Comparison of ENCODE assay signal across 8 cellular contexts in genomic region chr6:52020961-52021570, GRCh38.
DNase-seq lines count a peak whose midpoint lies in the region; FAIRE-seq and TF ChIP-seq lines count a peak whose summit lies in the region.

No MANE protein-coding gene starts in this region.

- H3K27me3 Mint-ChIP-seq in activated T-helper 1 cell treated with anti-CD3 and anti-CD28 coated beads, Interleukin-12 subunit alpha, Interleukin-12 subunit beta, Interleukin-2, Interleukin-4 antibody, amounts not matched to agents 30 ng/mL and 10 ng/mL and 1 ng/mL, durations not matched to agents 14 hours and 24 hours and 36 hours (ENCODE audit: insufficient read depth): peaks cover 7% of the 10 kb centered on the region

- H3K27ac ChIP-seq in WERI-Rb-1: no peak overlapping the region

- H3K27me3 ChIP-seq in WERI-Rb-1 (ENCODE audit: insufficient read depth, low read depth, severe bottlenecking): no peaks in the 10 kb centered on the region
- H3K27me3 ChIP-seq in MG63: peaks cover 37% of the 10 kb centered on the region

- H3K4me1 Mint-ChIP-seq in activated T-helper 1 cell treated with anti-CD3 and anti-CD28 coated beads, Interleukin-12 subunit alpha, Interleukin-12 subunit beta, Interleukin-2, Interleukin-4 antibody, amounts not matched to agents 30 ng/mL and 10 ng/mL and 1 ng/mL, durations not matched to agents 14 hours and 24 hours and 36 hours (ENCODE audit: low read depth): no peaks in the 10 kb centered on the region

- H3K9me3 Mint-ChIP-seq in activated T-helper 1 cell treated with anti-CD3 and anti-CD28 coated beads, Interleukin-12 subunit alpha, Interleukin-12 subunit beta, Interleukin-2, Interleukin-4 antibody, amounts not matched to agents 30 ng/mL and 10 ng/mL and 1 ng/mL, durations not matched to agents 14 hours and 24 hours and 36 hours: no peaks in the 10 kb centered on the region

- intact Hi-C loops in activated T-helper 1 cell treated with anti-CD3 and anti-CD28 coated beads, Interleukin-12 subunit alpha, Interleukin-12 subunit beta, Interleukin-2, Interleukin-4 antibody, amounts not matched to agents 30 ng/mL and 10 ng/mL and 1 ng/mL, durations not matched to agents 14 hours and 24 hours and 36 hours (cut with micrococcal nuclease): loop anchor here (1.0 kb wide), 1 partner anchor 166 kb away; no protein-coding TSS in a partner anchor

- DNase-seq in G401 (ENCODE audit: low spot score) (peak; percentile 32), WERI-Rb-1 (no peak), MG63 (no peak)
- DNase-seq in Jurkat, Clone E6-1 (ENCODE audit: low read depth, low spot score): peak; percentile 9
- DNase-seq in stimulated activated CD8-positive, alpha-beta memory T cell treated with anti-CD3 and anti-CD28 coated beads, Interleukin-4, amount 100 ng/mL, for 48 hours: no peak
- DNase-seq in activated T-helper 1 cell treated with anti-CD3 and anti-CD28 coated beads, Interleukin-12 subunit alpha, Interleukin-12 subunit beta, Interleukin-2, Interleukin-4 antibody, amounts not matched to agents 30 ng/mL and 10 ng/mL and 1 ng/mL, durations not matched to agents 14 hours and 24 hours and 36 hours (ENCODE audit: low spot score): no peak
- no peak for DNase-seq in stimulated activated CD4-positive, alpha-beta T cell treated with anti-CD3 and anti-CD28 coated beads, Interleukin-1b, Interleukin-23, amount 100 ng/mL, for 48 hours

- no peaks in the 10 kb centered on the region for H3K9me3 ChIP-seq in WERI-Rb-1 (ENCODE audit: severe bottlenecking)
- H3K9me3 ChIP-seq in MG63: no peaks in the 10 kb centered on the region

- H3K27ac Mint-ChIP-seq in activated T-helper 1 cell treated with anti-CD3 and anti-CD28 coated beads, Interleukin-12 subunit alpha, Interleukin-12 subunit beta, Interleukin-2, Interleukin-4 antibody, amounts not matched to agents 30 ng/mL and 10 ng/mL and 1 ng/mL, durations not matched to agents 14 hours and 24 hours and 36 hours: no peak overlapping the region

- in situ Hi-C loops in G401 (cut with HindIII; ENCODE audit: low sequenced_read_pairs): no loop called here

- TF ChIP-seq CTCF in WERI-Rb-1 (IDR thresholded peaks at IDR 0.05; ENCODE audit: low read depth, low read length): peak; percentile 33; the same call in 1 of the 2 replicates

- H3K36me3 ChIP-seq in WERI-Rb-1 (no peaks in the 10 kb centered on the region), MG63 (no peaks in the 10 kb centered on the region)

- H3K4me3 Mint-ChIP-seq in activated T-helper 1 cell treated with anti-CD3 and anti-CD28 coated beads, Interleukin-12 subunit alpha, Interleukin-12 subunit beta, Interleukin-2, Interleukin-4 antibody, amounts not matched to agents 30 ng/mL and 10 ng/mL and 1 ng/mL, durations not matched to agents 14 hours and 24 hours and 36 hours: no peak overlapping the region

- peak; percentile 100 for FAIRE-seq in islet of Langerhans (lab: Jason Lieb, UNC)

- no peak overlapping the region for H3K4me3 ChIP-seq in Jurkat, Clone E6-1 (ENCODE audit: low read length)
- H3K4me3 ChIP-seq in WERI-Rb-1 (ENCODE audit: low read depth, low read length): no peak overlapping the region
- H3K4me3 ChIP-seq in MG63: no peak overlapping the region

- H3K36me3 Mint-ChIP-seq in activated T-helper 1 cell treated with anti-CD3 and anti-CD28 coated beads, Interleukin-12 subunit alpha, Interleukin-12 subunit beta, Interleukin-2, Interleukin-4 antibody, amounts not matched to agents 30 ng/mL and 10 ng/mL and 1 ng/mL, durations not matched to agents 14 hours and 24 hours and 36 hours (ENCODE audit: low read depth): no peaks in the 10 kb centered on the region

Comparison
In these comparisons a context has a peak if more than half of its experiments do, and no peak if none do; other contexts are left out.
1. DNase-seq: peak in G401 (single experiment) and Jurkat, Clone E6-1 (single experiment); none in WERI-Rb-1 (single experiment), stimulated activated CD8-positive, alpha-beta memory T cell treated with anti-CD3 and anti-CD28 coated beads, Interleukin-4, amount 100 ng/mL, for 48 hours (single experiment), activated T-helper 1 cell treated with anti-CD3 and anti-CD28 coated beads, Interleukin-12 subunit alpha, Interleukin-12 subunit beta, Interleukin-2, Interleukin-4 antibody, amounts not matched to agents 30 ng/mL and 10 ng/mL and 1 ng/mL, durations not matched to agents 14 hours and 24 hours and 36 hours (single experiment), MG63 (single experiment) and stimulated activated CD4-positive, alpha-beta T cell treated with anti-CD3 and anti-CD28 coated beads, Interleukin-1b, Interleukin-23, amount 100 ng/mL, for 48 hours (single experiment).